In genomic region chr19:55329791-55330190, GRCh38 we compare ENCODE assay signal across 10 cellular contexts. TPM values are rescaled to one million over a fixed set of nuclear protein-coding genes. Genes with fewer than 3 reads are reported as not detected.
DNase-seq lines count a peak whose midpoint lies in the region; TF ChIP-seq lines count a peak whose summit lies in the region.
"Not testable (repeated sequence)": the region's sequence is repeated elsewhere in the genome, so short reads cannot be mapped to it uniquely, and the experiment has no call there.
"Had no signal": no experiment of that assay in that cellular context is flagged by ENCODE, and none has a peak within 500 bp of the region (broad histone marks: within the 10 kb centered on the region; RNA-seq: fewer than 3 reads in every experiment).

No MANE protein-coding gene starts in this region.

- peak; percentile 63 for DNase-seq in AG10803 (ENCODE audit: low read depth)
- peak; percentile 63 for DNase-seq in GM03348 (ENCODE audit: low spot score)
- peak; percentile 52 for DNase-seq in LHCN-M2 (ENCODE audit: low read depth)
- peak; percentile 52 for DNase-seq in RKO (ENCODE audit: low spot score)
- DNase-seq in amniotic epithelial cell (ENCODE audit: low read depth) = peak; percentile 29
- peak; percentile 48 for DNase-seq in epithelial cell of esophagus (ENCODE audit: low read depth)
- DNase-seq in kidney tubule cell (ENCODE audit: low spot score) = peak; percentile 54

- H3K4me3 ChIP-seq in AG10803 (ENCODE audit: low read length); epithelial cell of esophagus (ENCODE audit: low read length): not testable (repeated sequence)

- not testable (repeated sequence) for TF ChIP-seq CTCF in AG10803 (conservative IDR thresholded peaks at IDR 0.05; ENCODE audit: low read length); epithelial cell of esophagus (IDR thresholded peaks at IDR 0.05; ENCODE audit: insufficient read depth, low read depth, low read length, missing control alignments)

RNA-seq across cellular contexts. Expression of gene TMEM150B, which starts 4.7 kb away (rescaled TPM):
- total RNA-seq in LHCN-M2 (2014; rRNA removed) = not detected in 2 replicates
- polyA plus RNA-seq in LHCN-M2 (2012) = not detected
- total RNA-seq: OCI-LY7 had no signal

RNA-seq across cellular contexts. Expression of gene KMT5C, which starts 9.9 kb away (rescaled TPM):
- 14.8 and 16.9 TPM in 2 replicates for total RNA-seq in LHCN-M2 (2014; rRNA removed)
- 3.9 TPM for polyA plus RNA-seq in LHCN-M2 (2012)

RNA-seq across cellular contexts. Expression of gene COX6B2, which starts 24.7 kb away (rescaled TPM):
- total RNA-seq in LHCN-M2 (2014; rRNA removed) = not detected in 2 replicates
- 0.15 TPM for polyA plus RNA-seq in LHCN-M2 (2012)
- total RNA-seq: HepG2, OCI-LY7 had no signal

RNA-seq across cellular contexts. Expression of gene GARIN5B, which starts 33.3 kb away (rescaled TPM):
- not detected in 2 replicates for total RNA-seq in LHCN-M2 (2014; rRNA removed)
- not detected for polyA plus RNA-seq in LHCN-M2 (2012)
- total RNA-seq: H7, HepG2, OCI-LY7 had no signal
- polyA plus RNA-seq: HepG2 had no signal

RNA-seq across cellular contexts. Expression of gene IL11, which starts 40.5 kb away (rescaled TPM):
- total RNA-seq in LHCN-M2 (2014; rRNA removed) = 1.7 and 2.1 TPM in 2 replicates
- polyA plus RNA-seq in LHCN-M2 (2012) = 4.0 TPM
